ENCODE assay signal across 11 cellular contexts in the genomic region with DNA sequence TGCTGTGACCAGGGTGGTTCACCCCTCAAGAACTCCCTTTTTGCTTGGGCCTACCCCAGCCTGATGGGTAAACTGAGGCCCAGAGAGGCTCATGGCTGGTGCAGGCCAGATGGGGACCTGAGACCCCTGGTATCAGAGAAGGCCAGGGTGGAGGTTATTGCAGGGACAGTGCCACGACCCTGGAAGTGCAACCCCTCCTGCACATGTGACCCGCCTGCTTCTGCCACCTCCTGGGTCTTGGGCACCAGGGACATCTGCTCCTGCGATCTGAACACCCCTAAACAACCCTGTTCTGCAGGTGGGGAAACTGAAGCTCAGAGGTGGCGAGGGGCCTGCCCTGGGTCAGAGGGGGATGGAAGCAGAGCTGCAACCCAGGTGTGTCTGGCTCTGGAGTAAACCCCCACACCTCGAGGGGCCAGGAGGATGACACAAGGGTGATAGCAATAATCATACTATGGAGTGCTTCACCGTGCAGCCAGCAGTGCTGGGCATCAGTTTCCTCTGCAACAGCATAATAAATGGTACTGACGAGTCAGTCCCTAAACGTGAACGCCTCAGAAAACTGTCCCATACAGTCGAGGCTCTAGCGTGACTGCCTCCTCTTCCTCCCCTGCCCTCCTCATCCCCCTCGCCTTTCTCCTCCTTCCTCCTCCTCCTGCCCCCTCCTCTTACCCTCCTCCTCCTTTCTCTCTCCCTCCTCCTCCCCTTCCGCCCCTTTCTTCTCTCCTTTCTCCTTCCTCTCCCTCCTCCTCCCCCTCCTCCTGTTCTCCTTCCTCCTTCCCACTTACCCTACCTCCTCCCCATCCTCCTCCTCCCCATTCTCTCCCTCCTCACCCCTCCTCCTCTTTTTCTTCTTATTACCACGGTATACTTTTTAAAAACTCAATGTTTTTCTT. TPM values are rescaled to one million over a fixed set of nuclear protein-coding genes. Genes with fewer than 3 reads are reported as not detected.
DNase-seq lines count a peak whose midpoint lies in the region; ATAC-seq, FAIRE-seq and TF ChIP-seq lines count a peak whose summit lies in the region.
"Had no signal": no experiment of that assay in that cellular context is flagged by ENCODE, and none has a peak within 500 bp of the region (broad histone marks: within the 10 kb centered on the region; RNA-seq: fewer than 3 reads in every experiment).

No MANE protein-coding gene starts in this region.

- TF ChIP-seq POLR2A in GM12878 (IDR thresholded peaks at IDR 0.05; ENCODE audit: low read depth, low read length), result no peak; the same call in 1 of the 2 replicates

- peaks cover 26% of the 10 kb centered on the region for H3F3A ChIP-seq in neural progenitor cell (ENCODE audit: low read depth)

- peak overlapping the region; percentile 47 for H3K4me3 Mint-ChIP-seq in neural crest cell
- H3K4me3 Mint-ChIP-seq in neural progenitor cell, result no peak overlapping the region

- no peak overlapping the region for H3K4me3 ChIP-seq in GM12878
- H3K4me3 ChIP-seq in neural progenitor cell, result no peak overlapping the region
- H3K4me3 ChIP-seq: Peyer's patch had no signal

- H3K36me3 ChIP-seq in GM12878 (ENCODE audit: control insufficient read depth in 2 of 2, insufficient read depth in 2 of 2, low read length in 1 of 2) (peaks cover 3 to 7% of the 10 kb centered on the region in 2 experiments), neural progenitor cell (no peaks in the 10 kb centered on the region)

- TF ChIP-seq RAD21 in GM12878 (IDR thresholded peaks at IDR 0.05; ENCODE audit: insufficient read depth, low read depth, low read length), result no peak

- in situ Hi-C loops in GM12878 (cut with MboI), result loop anchor here (25.0 kb wide), 4 partner anchors 879 to 1504 kb away; partner anchors contain the start of genes ZNF66 and ZNF737

- FAIRE-seq in GM12878 (lab: Jason Lieb, UNC), result no peak
- FAIRE-seq: G401.6 had no signal

- peak; percentile 6; the same call in 1 of the 3 replicates for ATAC-seq in GM12878

- H2AFZ ChIP-seq in GM12878 (ENCODE audit: control insufficient read depth, low read depth, low read length) (no peak overlapping the region), neural progenitor cell (replicated peaks) (no peak overlapping the region)

- H3K27ac Mint-ChIP-seq in neural crest cell (ENCODE audit: unreplicated experiment) (no peak overlapping the region), neural progenitor cell (no peak overlapping the region)

- H3K4me2 ChIP-seq in GM12878 (ENCODE audit: control insufficient read depth, insufficient read depth), result no peak overlapping the region
- H3K4me2 ChIP-seq in neural progenitor cell, result no peak overlapping the region

- H3K27me3 Mint-ChIP-seq in neural crest cell (ENCODE audit: low read depth), result peaks cover 17% of the 10 kb centered on the region
- peaks cover 15% of the 10 kb centered on the region for H3K27me3 Mint-ChIP-seq in neural progenitor cell (ENCODE audit: insufficient read depth, low read depth)

- H3K36me3 Mint-ChIP-seq in neural crest cell (ENCODE audit: low read depth) (peaks cover 8% of the 10 kb centered on the region), neural progenitor cell (peaks cover 5% of the 10 kb centered on the region)

- POLR2A ChIA-PET in HEK293T (lab: Yijun Ruan, JAX), result interaction anchor here (0.9 to 1.0 kb wide), 2 partner anchors 17 to 21 kb away, joined by 3 to 4 read pairs; partner anchors contain the start of genes NDUFA13 and TSSK6
- POLR2A ChIA-PET in GM12878 (lab: Charles Lee), result no interaction called here

- no peak overlapping the region for H3K9ac ChIP-seq in GM12878 (ENCODE audit: control insufficient read depth, insufficient read depth, low read length)
- H3K9ac ChIP-seq in neural progenitor cell, result no peak overlapping the region

- no peaks in the 10 kb centered on the region for H4K20me1 ChIP-seq in GM12878 (ENCODE audit: control insufficient read depth, insufficient read depth)
- H4K20me1 ChIP-seq in neural progenitor cell (ENCODE audit: low read depth), result peaks cover 39% of the 10 kb centered on the region

- intact Hi-C loops in GM12878 (cut with micrococcal nuclease; ENCODE audit: unreplicated experiment), result loop anchor here (1.0 kb wide), 2 partner anchors 110 to 426 kb away; partner anchors contain the start of gene GMIP

- 67% methylated on average over 14 of the region's 14 CpGs for WGBS in GM12878 (ENCODE audit: insufficient coverage, insufficient replicate concordance, low lambda C conversion rate, missing lambda C conversion rate)

- RAD21 ChIA-PET in GM12878 (lab: Charles Lee; ENCODE audit: unreplicated experiment), result interaction anchor here (0.6 to 3.5 kb wide), 9 partner anchors 14 to 129 kb away, joined by 3 to 22 read pairs (median 6); partner anchors contain the start of gene GMIP

- TF ChIP-seq EP300 in GM12878 (IDR thresholded peaks at IDR 0.05; ENCODE audit: borderline replicate concordance in 1 of 2, control insufficient read depth in 1 of 2, low read depth in 2 of 2, low read length in 2 of 2), result no peak

- H3K9me3 ChIP-seq in GM12878 (replicated peaks; ENCODE audit: control insufficient read depth, insufficient read depth, low read length) (no peaks in the 10 kb centered on the region), neural progenitor cell (ENCODE audit: low read depth) (no peaks in the 10 kb centered on the region)
- H3K9me3 ChIP-seq: Peyer's patch had no signal

- DNase-seq in DMS 273 (lab: John Stamatoyannopoulos, UW; ENCODE audit: unreplicated experiment) (peak; percentile 44), DMS 273 treated with DMSO at 0.1 percent for 48 hours (lab: John Stamatoyannopoulos, UW) (no peak), HEK293T (ENCODE audit: extremely low spot score) (no peak), GM12878 (ENCODE audit: low read depth, low spot score) (no peak), neural crest cell (ENCODE audit: low read depth, low spot score) (no peak), OCI-M1 (lab: John Stamatoyannopoulos, UW) (no peak), neural progenitor cell (ENCODE audit: low spot score) (no peak), NOMO-1 (lab: John Stamatoyannopoulos, UW; ENCODE audit: unreplicated experiment in 2 of 2) (no peak)
- DNase-seq: NCI-H1436 treated with DMSO at 0.1 percent for 48 hours had no signal

- TF ChIP-seq CTCF in GM12878 (IDR thresholded peaks at IDR 0.05 in 2 of 3, conservative IDR thresholded peaks at IDR 0.05 in 1 of 3; ENCODE audit: control insufficient read depth in 2 of 3, extremely low read depth in 1 of 3, insufficient read depth in 1 of 3, low read depth in 3 of 3, low read length in 3 of 3), result no peak
- TF ChIP-seq CTCF in neural crest cell (conservative IDR thresholded peaks at IDR 0.05), result no peak
- no peak for TF ChIP-seq CTCF in neural progenitor cell (IDR thresholded peaks at IDR 0.05)

- no peaks in the 10 kb centered on the region for H3K9me3 Mint-ChIP-seq in neural crest cell
- no peaks in the 10 kb centered on the region for H3K9me3 Mint-ChIP-seq in neural progenitor cell

- H3K4me1 ChIP-seq in GM12878 (ENCODE audit: control insufficient read depth, insufficient read depth, low read length) (no peaks in the 10 kb centered on the region), neural progenitor cell (no peaks in the 10 kb centered on the region)

- SMC1A ChIA-PET in GM12878 (lab: Charles Lee; ENCODE audit: uncharacterized antibody, unreplicated experiment), result interaction anchor here (0.7 to 2.3 kb wide), 10 partner anchors 17 to 427 kb away, joined by 3 to 21 read pairs (median 5); partner anchors contain the start of genes GMIP, NDUFA13 and TSSK6

- H3K4me1 Mint-ChIP-seq in neural crest cell, result peaks cover 37% of the 10 kb centered on the region
- peaks cover 22% of the 10 kb centered on the region for H3K4me1 Mint-ChIP-seq in neural progenitor cell

- no peaks in the 10 kb centered on the region for H3K27me3 ChIP-seq in GM12878 (replicated peaks in 1 of 2; ENCODE audit: control insufficient read depth in 2 of 2, insufficient read depth in 2 of 2, low read length in 1 of 2)
- peaks cover 8% of the 10 kb centered on the region for H3K27me3 ChIP-seq in neural progenitor cell

- CTCF ChIA-PET in HEK293T (lab: Yijun Ruan, JAX) (interaction anchor here (0.7 to 2.3 kb wide), 3 partner anchors 20 to 111 kb away, joined by 3 to 40 read pairs (median 6); no protein-coding TSS in a partner anchor), GM12878 (lab: Yijun Ruan, JAX) (interaction anchor here (0.7 to 3.6 kb wide), 23 partner anchors 8 to 426 kb away, joined by 3 to 50 read pairs (median 4); partner anchors contain the start of genes GMIP, NDUFA13 and PBX4)

- H3K79me2 ChIP-seq in GM12878 (ENCODE audit: control insufficient read depth, insufficient read depth, low read length) (no peaks in the 10 kb centered on the region), neural progenitor cell (ENCODE audit: low read depth) (no peaks in the 10 kb centered on the region)

- BruUV-seq in GM12878 (replicated peaks; lab: Mats Ljungman, UMichigan), result no TSS peak

- H3K27ac ChIP-seq in GM12878 (ENCODE audit: control insufficient read depth, insufficient read depth) (no peak overlapping the region), neural progenitor cell (no peak overlapping the region)
- H3K27ac ChIP-seq: Peyer's patch had no signal

RNA-seq across cellular contexts. Expression of gene YJEFN3, which starts 4.3 kb away (rescaled TPM):
- total RNA-seq in GM12878 (2013; cell fraction: nucleolus; rRNA removed), result 6.9 and 7.3 TPM in 2 replicates
- total RNA-seq in GM12878 (2014; rRNA removed) (0.96 and 0.98 TPM in 2 replicates), GM12878 (2014; rRNA removed; fragmentation: Illumina TruSeq; extraction: Trizol) (1.2 and 1.4 TPM in 2 replicates), GM12878 (2021) (5.6 and 5.9 TPM in 2 replicates), neural crest cell (15.0 and 18.1 TPM in 2 replicates), neural progenitor cell (ENCODE audit: low replicate concordance) (2.6 and 5.1 TPM in 2 replicates)
- 1.0 TPM for polyA plus RNA-seq in GM12878 (2011; ENCODE audit: low read depth)
- polyA plus RNA-seq in GM12878 (2011; rRNA removed) (2.4 and 2.6 TPM in 2 replicates), GM12878 (2014; fragmentation: Illumina TruSeq; extraction: Trizol) (4.6 and 5.2 TPM in 2 replicates), GM12878 (2014; fragmentation: Nextera tagmentation; extraction: Ambion mirVana) (under 1 TPM; 0.05 to 0.08 TPM), GM12878 (2014; rRNA removed) (5.5 and 6.2 TPM in 2 replicates), GM12878 (2016; fragmentation: Nextera tagmentation; extraction: Ambion mirVana) (1 to 10 TPM; 6.3 to 6.9 TPM)
- 1.6 and 4.3 TPM in 2 replicates for polyA plus RNA-seq in GM12878 (2011; cell fraction: cytosol; rRNA removed)
- 37.2 and 59.5 TPM in 2 replicates for polyA plus RNA-seq in GM12878 (2011; cell fraction: nucleus; rRNA removed)
- polyA plus RNA-seq in GM12878 (2012), result 3.6 and 5.1 TPM in 2 replicates
- 0.95 and 1.4 TPM in 2 replicates for polyA minus RNA-seq in GM12878 (2011; rRNA and poly(A)+ RNA removed)
- 1.2 and 1.4 TPM in 2 replicates for polyA minus RNA-seq in GM12878 (2011; cell fraction: cytosol; rRNA and poly(A)+ RNA removed)
- 1.8 and 7.4 TPM in 2 replicates for polyA minus RNA-seq in GM12878 (2011; cell fraction: nucleus; rRNA and poly(A)+ RNA removed)

RNA-seq across cellular contexts. Expression of gene CILP2, which starts 5.0 kb away (rescaled TPM):
- total RNA-seq in GM12878 (2013; cell fraction: nucleolus; rRNA removed), result 0.34 and 0.77 TPM in 2 replicates
- total RNA-seq in GM12878 (2014; rRNA removed) (0.06 TPM in 1 of 2 replicates, not detected in the other), GM12878 (2014; rRNA removed; fragmentation: Illumina TruSeq; extraction: Trizol) (not detected in 2 replicates), GM12878 (2021) (0.05 TPM in 1 of 2 replicates, not detected in the other), neural crest cell (2.7 and 2.9 TPM in 2 replicates), neural progenitor cell (ENCODE audit: low replicate concordance) (1.0 and 3.3 TPM in 2 replicates)
- polyA plus RNA-seq in GM12878 (2011; ENCODE audit: low read depth), result not detected
- polyA plus RNA-seq in GM12878 (2011; rRNA removed) (not detected in 2 replicates), GM12878 (2014; fragmentation: Illumina TruSeq; extraction: Trizol) (not detected in 2 replicates), GM12878 (2014; fragmentation: Nextera tagmentation; extraction: Ambion mirVana) (not detected), GM12878 (2014; rRNA removed) (0.08 TPM in 1 of 2 replicates, not detected in the other), GM12878 (2016; fragmentation: Nextera tagmentation; extraction: Ambion mirVana) (under 1 TPM in 1 of 2 experiments, not detected in 1; 0.05 TPM)
- 0.05 TPM in 1 of 2 replicates, not detected in the other for polyA plus RNA-seq in GM12878 (2011; cell fraction: cytosol; rRNA removed)
- 0.12 and 0.16 TPM in 2 replicates for polyA plus RNA-seq in GM12878 (2011; cell fraction: nucleus; rRNA removed)
- polyA plus RNA-seq in GM12878 (2012), result 0.11 and 0.12 TPM in 2 replicates
- not detected in 2 replicates for polyA minus RNA-seq in GM12878 (2011; rRNA and poly(A)+ RNA removed)
- polyA minus RNA-seq in GM12878 (2011; cell fraction: cytosol; rRNA and poly(A)+ RNA removed), result not detected in 2 replicates
- polyA minus RNA-seq in GM12878 (2011; cell fraction: nucleus; rRNA and poly(A)+ RNA removed), result not detected in 2 replicates
- total RNA-seq: Peyer's patch had no signal

RNA-seq across cellular contexts. Expression of gene NDUFA13, which starts 17.0 kb away (rescaled TPM):
- 144 and 157 TPM in 2 replicates for total RNA-seq in GM12878 (2013; cell fraction: nucleolus; rRNA removed)
- total RNA-seq in GM12878 (2014; rRNA removed) (263 and 284 TPM in 2 replicates), GM12878 (2014; rRNA removed; fragmentation: Illumina TruSeq; extraction: Trizol) (303 and 329 TPM in 2 replicates), GM12878 (2021) (462 and 473 TPM in 2 replicates), neural crest cell (371 and 389 TPM in 2 replicates), neural progenitor cell (ENCODE audit: low replicate concordance) (78.6 and 108 TPM in 2 replicates)
- 1,149 TPM for polyA plus RNA-seq in GM12878 (2011; ENCODE audit: low read depth)
- polyA plus RNA-seq in GM12878 (2011; rRNA removed) (282 and 475 TPM in 2 replicates), GM12878 (2014; fragmentation: Illumina TruSeq; extraction: Trizol) (53.4 and 224 TPM in 2 replicates), GM12878 (2014; fragmentation: Nextera tagmentation; extraction: Ambion mirVana) (100 to 1,000 TPM; 232 to 449 TPM), GM12878 (2014; rRNA removed) (528 and 564 TPM in 2 replicates), GM12878 (2016; fragmentation: Nextera tagmentation; extraction: Ambion mirVana) (100 to 1,000 TPM; 566 to 586 TPM)
- polyA plus RNA-seq in GM12878 (2011; cell fraction: cytosol; rRNA removed), result 834 and 1,057 TPM in 2 replicates
- 373 and 417 TPM in 2 replicates for polyA plus RNA-seq in GM12878 (2011; cell fraction: nucleus; rRNA removed)
- polyA plus RNA-seq in GM12878 (2012), result 244 and 350 TPM in 2 replicates
- polyA minus RNA-seq in GM12878 (2011; rRNA and poly(A)+ RNA removed), result 117 and 160 TPM in 2 replicates
- polyA minus RNA-seq in GM12878 (2011; cell fraction: cytosol; rRNA and poly(A)+ RNA removed), result 69.2 and 95.4 TPM in 2 replicates
- 44.1 and 69.0 TPM in 2 replicates for polyA minus RNA-seq in GM12878 (2011; cell fraction: nucleus; rRNA and poly(A)+ RNA removed)

RNA-seq across cellular contexts. Expression of gene TSSK6, which starts 17.7 kb away (rescaled TPM):
- total RNA-seq in GM12878 (2013; cell fraction: nucleolus; rRNA removed), result 10.2 and 12.0 TPM in 2 replicates
- total RNA-seq in GM12878 (2014; rRNA removed), result 0.82 and 1.6 TPM in 2 replicates
- 0.49 and 0.55 TPM in 2 replicates for total RNA-seq in GM12878 (2014; rRNA removed; fragmentation: Illumina TruSeq; extraction: Trizol)
- 2.3 and 2.9 TPM in 2 replicates for total RNA-seq in GM12878 (2021)
- 0.58 TPM for polyA plus RNA-seq in GM12878 (2011; ENCODE audit: low read depth)
- polyA plus RNA-seq in GM12878 (2011; rRNA removed), result 0.76 and 1.5 TPM in 2 replicates
- polyA plus RNA-seq in GM12878 (2011; cell fraction: cytosol; rRNA removed), result 3.1 and 4.8 TPM in 2 replicates
- polyA plus RNA-seq in GM12878 (2011; cell fraction: nucleus; rRNA removed), result 12.7 and 13.5 TPM in 2 replicates
- polyA plus RNA-seq in GM12878 (2012), result 1.7 and 2.8 TPM in 2 replicates
- polyA plus RNA-seq in GM12878 (2014; fragmentation: Illumina TruSeq; extraction: Trizol), result 0.06 TPM in 1 of 2 replicates, not detected in the other
- not detected for polyA plus RNA-seq in GM12878 (2014; fragmentation: Nextera tagmentation; extraction: Ambion mirVana)
- 3.6 and 3.7 TPM in 2 replicates for polyA plus RNA-seq in GM12878 (2014; rRNA removed)
- polyA plus RNA-seq in GM12878 (2016; fragmentation: Nextera tagmentation; extraction: Ambion mirVana), result under 1 TPM; 0.38 to 0.47 TPM
- polyA minus RNA-seq in GM12878 (2011; rRNA and poly(A)+ RNA removed), result 1.7 and 5.9 TPM in 2 replicates
- polyA minus RNA-seq in GM12878 (2011; cell fraction: cytosol; rRNA and poly(A)+ RNA removed), result 2.1 and 3.7 TPM in 2 replicates
- 13.4 and 18.7 TPM in 2 replicates for polyA minus RNA-seq in GM12878 (2011; cell fraction: nucleus; rRNA and poly(A)+ RNA removed)
- total RNA-seq in neural crest cell, result 2.7 and 2.9 TPM in 2 replicates
- total RNA-seq in neural progenitor cell (ENCODE audit: low replicate concordance), result 4.6 and 7.0 TPM in 2 replicates
